Comparison of ENCODE assay signal across 8 cellular contexts in the genomic region with DNA sequence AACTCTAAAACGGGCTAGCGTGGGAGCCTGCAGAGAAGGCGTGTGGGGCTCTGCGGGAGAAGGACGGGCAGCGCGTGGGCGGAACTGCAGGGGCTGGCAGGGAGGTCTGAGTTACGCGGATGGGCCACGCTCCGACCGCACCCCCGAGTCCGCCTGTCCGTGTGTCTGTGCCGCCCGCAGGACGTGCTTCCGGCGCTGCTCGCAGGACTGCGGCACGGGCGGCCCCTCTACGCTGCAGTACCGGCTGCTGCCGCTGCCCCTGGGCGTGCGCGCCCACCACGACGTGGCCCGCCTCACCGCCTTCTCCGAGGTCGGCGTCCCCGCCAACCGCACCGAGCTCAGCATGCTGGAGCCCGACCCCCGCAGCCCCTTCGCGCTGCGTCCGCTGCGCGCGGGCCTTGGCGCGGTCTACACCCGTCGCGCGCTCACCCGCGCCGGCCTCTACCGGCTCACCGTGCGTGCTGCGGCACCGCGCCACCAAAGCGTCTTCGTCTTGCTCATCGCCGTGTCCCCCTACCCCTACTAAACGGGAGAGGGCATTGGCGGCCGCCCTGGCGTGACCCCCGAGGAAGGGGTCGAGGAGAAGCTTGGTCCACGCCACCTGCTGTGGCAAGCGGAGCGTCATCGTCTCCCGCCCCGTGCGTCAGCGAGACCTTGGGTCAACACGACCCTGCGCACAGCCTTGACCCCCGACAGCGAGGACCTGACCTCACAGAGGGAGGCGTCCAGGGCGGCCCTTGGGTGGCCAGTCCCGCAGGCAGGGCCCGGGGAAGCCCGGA. TPM values are rescaled to one million over a fixed set of nuclear protein-coding genes. Genes with fewer than 3 reads are reported as not detected.
DNase-seq lines count a peak whose midpoint lies in the region; ATAC-seq and TF ChIP-seq lines count a peak whose summit lies in the region.

No MANE protein-coding gene starts in this region.

- in situ Hi-C loops in SK-MEL-5 (cut with HindIII; ENCODE audit: low pct_unique_long_range_greater_than_20kb, low sequenced_read_pairs) = no loop called here

- intact Hi-C loops in tibial artery (cut with DNase I; ENCODE audit: low total_unique reads) = no loop called here

- H3K4me1 ChIP-seq in ectodermal cell (ENCODE audit: control insufficient read depth, insufficient read depth, low read length) (peaks cover 12% of the 10 kb centered on the region), mesodermal cell (ENCODE audit: control insufficient read depth, insufficient read depth, low read length, poor library complexity, severe bottlenecking) (no peaks in the 10 kb centered on the region), tibial artery (peaks cover 0 to 13% (median 9%) of the 10 kb centered on the region in 4 donors)

- WGBS in ectodermal cell, 2 experiments = 5% methylated on average over 92 of the region's 92 CpGs
- WGBS in mesodermal cell (ENCODE audit: insufficient coverage in 2 of 2), 2 experiments = 7 to 10% methylated on average over 64 to 77 of the region's 92 CpGs

- H3K27me3 ChIP-seq in ectodermal cell (ENCODE audit: control insufficient read depth, insufficient read depth, low read length, poor library complexity, severe bottlenecking) (peaks cover 28% of the 10 kb centered on the region), tibial artery (peaks cover 0 to 58% of the 10 kb centered on the region in 2 donors)

- H3K4me3 ChIP-seq in ectodermal cell (ENCODE audit: insufficient read depth, low read depth, low read length) = peak overlapping the region; percentile 36
- H3K4me3 ChIP-seq in mesodermal cell (ENCODE audit: extremely low read depth, insufficient read depth, low read length, poor library complexity, severe bottlenecking) = peak overlapping the region; percentile 27
- H3K4me3 ChIP-seq in tibial artery = peak overlapping the region in 1 of 2 donors; percentile 36

- H3K9me3 ChIP-seq in ectodermal cell (ENCODE audit: control insufficient read depth, low read length) (no peaks in the 10 kb centered on the region), mesodermal cell (ENCODE audit: control insufficient read depth, low read length) (peaks cover 3% of the 10 kb centered on the region), tibial artery (no peaks in the 10 kb centered on the region)

- peak; percentile 63 for DNase-seq in activated CD4-positive, alpha-beta T cell treated with anti-CD3 and anti-CD28 coated beads for 48 hours
- no peak for DNase-seq in activated CD4-positive, alpha-beta T cell treated with anti-CD3 and anti-CD28 coated beads for 1 hour
- peak; percentile 57 for DNase-seq in SK-MEL-5 (ENCODE audit: low read depth, low spot score)
- no peak for DNase-seq in tibial artery

- peak; percentile 65 to 66 for TF ChIP-seq CTCF in tibial artery (IDR thresholded peaks at IDR 0.05)

- no peaks in the 10 kb centered on the region for H3K36me3 ChIP-seq in ectodermal cell (ENCODE audit: control insufficient read depth, insufficient read depth, low read length)
- no peaks in the 10 kb centered on the region for H3K36me3 ChIP-seq in mesodermal cell (ENCODE audit: control insufficient read depth, insufficient read depth, low read length)
- no peaks in the 10 kb centered on the region for H3K36me3 ChIP-seq in tibial artery

- no peak for ATAC-seq in GM19467 (IDR thresholded peaks at IDR 0.05; ENCODE audit: unreplicated experiment)
- ATAC-seq in HG03354 (IDR thresholded peaks at IDR 0.05; ENCODE audit: poor library complexity, severe bottlenecking, unreplicated experiment) = no peak

- H3K27ac ChIP-seq in ectodermal cell (ENCODE audit: insufficient read depth, low read depth, low read length, poor library complexity, severe bottlenecking) (no peak overlapping the region), mesodermal cell (ENCODE audit: low read depth, low read length, severe bottlenecking) (no peak overlapping the region), tibial artery (no peak overlapping the region)

RNA-seq across cellular contexts. Expression of a gene that starts 11.4 kb away (rescaled TPM):
- 2.5 and 3.7 TPM in 2 replicates for total RNA-seq in SK-MEL-5 (2014; rRNA removed; shearing (Covaris generic))
- polyA plus RNA-seq in SK-MEL-5 (2015; cell fraction: cytosol; rRNA removed) = 1.1 and 4.7 TPM in 2 replicates
- 0.23 and 4.1 TPM in 2 replicates for polyA plus RNA-seq in SK-MEL-5 (2015; cell fraction: nucleus; rRNA removed)
- polyA plus RNA-seq in ectodermal cell (2013, experiment 1 of 4) = 52.4 TPM
- 41.4 TPM for polyA plus RNA-seq in ectodermal cell (2013, experiment 2 of 4)
- 31.3 TPM for polyA plus RNA-seq in ectodermal cell (2013, experiment 3 of 4)
- polyA plus RNA-seq in ectodermal cell (2013, experiment 4 of 4) = 32.5 TPM
- polyA plus RNA-seq in mesodermal cell (2013, experiment 1 of 2) = 36.3 TPM
- 19.8 TPM for polyA plus RNA-seq in mesodermal cell (2013, experiment 2 of 2)

Comparison
In these comparisons a context has a peak if more than half of its experiments do, and no peak if none do; other contexts are left out.
1. DNase-seq: peak in activated CD4-positive, alpha-beta T cell treated with anti-CD3 and anti-CD28 coated beads for 48 hours (single experiment) and SK-MEL-5 (single experiment); none in activated CD4-positive, alpha-beta T cell treated with anti-CD3 and anti-CD28 coated beads for 1 hour (single experiment) and tibial artery (0 of 2).